Comparison of ENCODE assay signal across 31 cellular contexts in the genomic region with DNA sequence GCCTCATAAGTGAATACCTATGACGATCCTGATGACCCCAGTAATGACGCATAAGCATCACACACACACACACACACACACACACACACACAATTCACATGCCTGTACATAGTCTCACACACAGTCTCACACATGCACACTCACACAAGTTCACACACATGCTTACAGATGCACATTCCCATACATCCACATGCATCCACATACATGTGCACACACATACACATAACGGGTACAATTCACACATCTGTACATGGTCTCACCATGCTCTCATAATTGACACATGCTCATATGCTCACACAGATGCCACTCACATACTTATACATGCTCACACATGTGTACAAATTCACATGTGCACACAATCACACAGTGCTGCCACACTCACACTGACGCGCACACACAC.
"Had no signal": no experiment of that assay in that cellular context is flagged by ENCODE, and none has a peak within 500 bp of the region (broad histone marks: within the 10 kb centered on the region; RNA-seq: fewer than 3 reads in every experiment).

No MANE protein-coding gene starts in this region.

- H3K9me3 ChIP-seq: esophagus squamous epithelium had no signal

- FAIRE-seq: astrocyte, colon had no signal

- H3K4me3 ChIP-seq: esophagus squamous epithelium, gastroesophageal sphincter had no signal

- DNase-seq: activated B cell treated with CpG ODN at 0.5 μM for 24 hours; activated CD4-positive, alpha-beta T cell treated with anti-CD3 and anti-CD28 coated beads for 48 hours; activated CD4-positive, alpha-beta T cell treated with anti-CD3 and anti-CD28 coated beads, Interleukin-2, amount 50 U/mL, for 1 hour; activated CD4-positive, alpha-beta T cell treated with anti-CD3 and anti-CD28 coated beads, Interleukin-2, amount 50 U/mL, for 48 hours; activated CD8-positive, alpha-beta memory T cell treated with anti-CD3 and anti-CD28 coated beads for 24 hours; activated CD8-positive, alpha-beta T cell treated with anti-CD3 and anti-CD28 coated beads for 36 hours; activated effector memory CD4-positive, alpha-beta T cell treated with Interleukin-2 at 50 U/mL for 16 hours; activated gamma-delta T cell treated with Interleukin-2 at 50 U/mL for 16 hours; activated naive CD4-positive, alpha-beta T cell treated with anti-CD3 and anti-CD28 coated beads, Interleukin-2, amount 50 U/mL, for 16 hours; activated naive CD4-positive, alpha-beta T cell treated with Interleukin-2 at 50 U/mL for 16 hours; activated T-cell treated with anti-CD3 and anti-CD28 coated beads, Interleukin-2, amount 50 U/mL, for 4 hours; amniotic stem cell; anterior cingulate cortex; caudate nucleus; cortex of kidney; dermis blood vessel endothelial cell; effector CD4-positive, alpha-beta T cell; effector memory CD8-positive, alpha-beta T cell; erythroblast; esophagus squamous epithelium; foreskin melanocyte; head of caudate nucleus; T-helper 1 cell; T-helper 17 cell; T1000; WERI-Rb-1 had no signal

- H3K4me1 ChIP-seq: gastroesophageal sphincter had no signal

- H3K36me3 ChIP-seq: esophagus squamous epithelium, gastroesophageal sphincter, WERI-Rb-1 had no signal

- ATAC-seq: activated CD4-positive, CD25-positive, alpha-beta regulatory T cell treated with anti-CD3 and anti-CD28 coated beads, Interleukin-2, amount 50 U/mL, for 24 hours; activated CD8-positive, alpha-beta T cell treated with anti-CD3 and anti-CD28 coated beads for 36 hours; activated T-cell treated with anti-CD3 and anti-CD28 coated beads, Interleukin-2, amount 50 U/mL, for 4 hours; activated T-helper 17 cell treated with anti-CD3 and anti-CD28 coated beads, Interleukin-2, amount 50 U/mL, for 72 hours; effector memory CD8-positive, alpha-beta T cell; gastroesophageal sphincter; T-helper 17 cell had no signal

- H3K27ac ChIP-seq: esophagus squamous epithelium, gastroesophageal sphincter, WERI-Rb-1 had no signal
